ENCODE assay signal across 14 cellular contexts in genomic region chr3:36846406-36846805, GRCh38.
DNase-seq lines count a peak whose midpoint lies in the region; ATAC-seq and FAIRE-seq lines count a peak whose summit lies in the region.
"Had no signal": no experiment of that assay in that cellular context is flagged by ENCODE, and none has a peak within 500 bp of the region (broad histone marks: within the 10 kb centered on the region; RNA-seq: fewer than 3 reads in every experiment).

No MANE protein-coding gene starts in this region.

- intact Hi-C loops in left colon (cut with DNase I, micrococcal nuclease), result no loop called here

- ATAC-seq in left colon, result peak; percentile 60
- ATAC-seq in GM18517 (IDR thresholded peaks at IDR 0.05; ENCODE audit: unreplicated experiment), result no peak
- ATAC-seq: CD8-positive, alpha-beta T cell had no signal

- DNase-seq in GM19239 (ENCODE audit: insufficient read length, low spot score) (no peak), NOMO-1 treated with DMSO at 0.1 percent for 48 hours (lab: John Stamatoyannopoulos, UW; ENCODE audit: unreplicated experiment) (peak; percentile 57), left colon (no peak), occipital lobe (lab: John Stamatoyannopoulos, UW) (no peak), NCI-H510A treated with DMSO at 0.1 percent for 48 hours (lab: John Stamatoyannopoulos, UW) (no peak)
- DNase-seq in stimulated activated CD4-positive, alpha-beta T cell treated with anti-CD3 and anti-CD28 coated beads, Interleukin-2, amount 100 ng/mL, for 24 hours, result no peak
- DNase-seq: ACHN; Calu3; CD8-positive, alpha-beta T cell; DMS79 treated with DMSO at 0.1 percent for 48 hours; GF-D8; GM23248 had no signal

- FAIRE-seq in GM19239 (lab: Jason Lieb, UNC), result peak; percentile 56
- FAIRE-seq: A204.1 had no signal
